Comparison of ENCODE assay signal across 26 cellular contexts in the genomic region with DNA sequence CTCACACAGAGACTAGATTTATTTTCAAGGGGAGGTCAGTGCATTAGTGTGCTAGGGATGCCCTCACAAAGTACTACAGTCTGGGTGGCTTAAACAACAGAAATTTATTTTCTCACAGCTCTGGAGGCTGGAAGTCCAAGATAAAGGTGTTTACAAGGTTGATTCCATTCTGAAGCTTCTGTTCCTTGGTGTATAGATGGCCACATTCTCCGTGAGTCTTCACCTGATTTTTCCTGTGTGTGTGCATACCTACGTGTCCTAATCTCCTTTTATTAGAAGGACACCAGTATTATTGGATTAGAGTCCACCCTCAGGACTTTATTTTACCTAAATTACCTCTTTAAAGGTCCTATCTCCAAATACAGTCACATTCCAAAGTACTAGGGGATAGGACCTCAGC.
"Had no signal": no experiment of that assay in that cellular context is flagged by ENCODE, and none has a peak within 500 bp of the region (broad histone marks: within the 10 kb centered on the region; RNA-seq: fewer than 3 reads in every experiment).

No MANE protein-coding gene starts in this region.

- ATAC-seq: effector memory CD8-positive, alpha-beta T cell; esophagus mucosa; gastrocnemius medialis; heart right ventricle; left cardiac atrium; left lung; left ventricle myocardium superior; lower lobe of right lung; mucosa of descending colon had no signal

- H3K27ac ChIP-seq: colonic mucosa, epithelial cell of prostate, esophagus squamous epithelium, gastrocnemius medialis, heart right ventricle, left lung, lower lobe of right lung had no signal

- H3K4me3 ChIP-seq: colonic mucosa, esophagus squamous epithelium, gastrocnemius medialis, heart right ventricle, left lung, lower lobe of right lung, mucosa of descending colon had no signal

- FAIRE-seq: endometrium, islet of Langerhans, keratinocyte had no signal

- H3K9me3 ChIP-seq: colonic mucosa, esophagus squamous epithelium, gastrocnemius medialis, heart right ventricle, left lung, lower lobe of right lung, mucosa of descending colon had no signal

- DNase-seq: colonic mucosa; cortex of kidney; effector CD8-positive, alpha-beta T cell; effector memory CD8-positive, alpha-beta T cell; endodermal cell; erythroblast; esophagus squamous epithelium; foreskin fibroblast; foreskin melanocyte; gastrocnemius medialis; glutamatergic neuron; head of caudate nucleus; heart right ventricle; hippocampal formation; left cardiac atrium; left lung; left ventricle myocardium superior; lower lobe of right lung; mesenchymal stem cell; naive B cell had no signal

- H3K4me1 ChIP-seq: colonic mucosa, esophagus squamous epithelium, gastrocnemius medialis, heart right ventricle, left lung, lower lobe of right lung had no signal

- H3K27me3 ChIP-seq: colonic mucosa, gastrocnemius medialis, left lung had no signal

- H3K36me3 ChIP-seq: colonic mucosa, esophagus squamous epithelium, gastrocnemius medialis, heart right ventricle, left lung, lower lobe of right lung had no signal
